ENCODE assay signal across 9 cellular contexts in genomic region chr19:48844472-48844871, GRCh38. TPM values are rescaled to one million over a fixed set of nuclear protein-coding genes. Genes with fewer than 3 reads are reported as not detected.
A peak's percentile ranks its signal among the peaks of the same experiment; 100 is the strongest.
DNase-seq lines count a peak whose midpoint lies in the region; ATAC-seq, FAIRE-seq and TF ChIP-seq lines count a peak whose summit lies in the region.
"Had no signal": no experiment of that assay in that cellular context is flagged by ENCODE, and none has a peak within 500 bp of the region (broad histone marks: within the 10 kb centered on the region; RNA-seq: fewer than 3 reads in every experiment).

No MANE protein-coding gene starts in this region.

- no peaks in the 10 kb centered on the region for H3K9me3 ChIP-seq in HepG2 (ENCODE audit: low read length)

- peak; percentile 67 for TF ChIP-seq CTCF in HFFc6 (IDR thresholded peaks at IDR 0.05)
- TF ChIP-seq CTCF in HepG2 (CRISPR knock-in tag; IDR thresholded peaks at IDR 0.05): peak; percentile 41
- TF ChIP-seq CTCF in dorsolateral prefrontal cortex (IDR thresholded peaks at IDR 0.05 in 54 of 56, conservative IDR thresholded peaks at IDR 0.05 in 2 of 56; ENCODE audit: low read depth in 1 of 56, partially characterized antibody in 56 of 56): no peak

- no peaks in the 10 kb centered on the region for H3K79me2 ChIP-seq in HepG2 (ENCODE audit: insufficient read depth, low read length)

- no peaks in the 10 kb centered on the region for H3K9me3 Mint-ChIP-seq in HFFc6

- H4K20me1 ChIP-seq in HepG2 (ENCODE audit: insufficient read depth, low read length): no peaks in the 10 kb centered on the region

- H2AFZ ChIP-seq in HepG2 (ENCODE audit: low read length): no peak overlapping the region

- in situ Hi-C loops in HepG2 (cut with HindIII; ENCODE audit: extremely low pct_ligation_motif_present, low pct_unique_long_range_greater_than_20kb): loop anchor here (5.0 kb wide), 1 partner anchor 197 kb away; the partner anchor contains the start of gene CA11

- no peak overlapping the region for H3K4me3 Mint-ChIP-seq in HFFc6

- TF ChIP-seq RAD21 in HepG2 (CRISPR knock-in tag; IDR thresholded peaks at IDR 0.05): no peak

- no peak overlapping the region for H3K4me3 ChIP-seq in HepG2 (replicated peaks in 1 of 3; ENCODE audit: insufficient read depth in 1 of 3, low read depth in 2 of 3, low read length in 3 of 3)
- no peak overlapping the region for H3K4me3 ChIP-seq in dorsolateral prefrontal cortex
- H3K4me3 ChIP-seq: cardiac muscle cell had no signal

- peaks cover 2% of the 10 kb centered on the region; the same call in 1 of the 2 replicates for H3K27me3 Mint-ChIP-seq in HFFc6 (ENCODE audit: insufficient read depth)

- H3K9ac ChIP-seq in HepG2 (ENCODE audit: insufficient read depth, low read depth, low read length): no peak overlapping the region

- TF ChIP-seq EP300 in HepG2 (IDR thresholded peaks at IDR 0.05; ENCODE audit: low read depth in 2 of 2, low read length in 2 of 2) (no peak), HepG2 (CRISPR knock-in tag; IDR thresholded peaks at IDR 0.05; ENCODE audit: borderline replicate concordance) (no peak)

- H3K36me3 ChIP-seq in HepG2 (replicated peaks in 1 of 2; ENCODE audit: control insufficient read depth in 1 of 2, insufficient read depth in 2 of 2, low read length in 2 of 2): peaks cover 0 to 5% of the 10 kb centered on the region in 2 experiments; a peak in 2 of 5 replicates
- H3K36me3 ChIP-seq: cardiac muscle cell had no signal

- no peak for TF ChIP-seq POLR2A in HepG2 (IDR thresholded peaks at IDR 0.05; ENCODE audit: insufficient read depth in 1 of 2, low read depth in 2 of 2, low read length in 2 of 2)

- CTCF ChIA-PET in HepG2 (lab: Yijun Ruan, JAX; ENCODE audit: low intra/inter-chr PET ratio, low total read pairs): no interaction called here

- H3K27ac ChIP-seq in HepG2 (ENCODE audit: extremely low read length, insufficient read depth, low read length) (no peak overlapping the region), dorsolateral prefrontal cortex (no peak overlapping the region)
- H3K27ac ChIP-seq: cardiac muscle cell had no signal

- WGBS in HepG2 (ENCODE audit: low lambda C conversion rate): 95% methylated on average over 2 of the region's 2 CpGs

- H3K4me1 ChIP-seq in HepG2 (ENCODE audit: insufficient read depth, low read length): peaks cover 6% of the 10 kb centered on the region

- intact Hi-C loops in HepG2 (cut with micrococcal nuclease; ENCODE audit: unreplicated experiment): no loop called here
- intact Hi-C loops in dorsolateral prefrontal cortex (cut with DNase I): no loop called here

- FAIRE-seq in HepG2 (lab: Jason Lieb, UNC): peak; percentile 78
- FAIRE-seq: keratinocyte had no signal

- POLR2A ChIA-PET in HepG2 (lab: Yijun Ruan, JAX): interaction anchor here (0.7 to 1.4 kb wide), 7 partner anchors 27 to 126 kb away, joined by 3 to 7 read pairs (median 4); partner anchors contain the start of gene PPP1R15A

- peaks cover 4% of the 10 kb centered on the region; the same call in 1 of the 2 replicates for H3K36me3 Mint-ChIP-seq in HFFc6 (ENCODE audit: low read depth)

- no peaks in the 10 kb centered on the region for H3K4me1 Mint-ChIP-seq in HFFc6 (ENCODE audit: low read depth)

- no peaks in the 10 kb centered on the region for H3K27me3 ChIP-seq in HepG2 (ENCODE audit: control insufficient read depth in 1 of 2, insufficient read depth in 2 of 2, low read length in 2 of 2)
- H3K27me3 ChIP-seq in dorsolateral prefrontal cortex: no peaks in the 10 kb centered on the region
- H3K27me3 ChIP-seq: cardiac muscle cell had no signal

- peak; percentile 84 for ATAC-seq in HepG2
- ATAC-seq in stimulated activated naive CD8-positive, alpha-beta T cell treated with anti-CD3 and anti-CD28 coated beads, Interleukin-15, Interleukin-2, amounts not matched to agents 100 U/mL and 50 U/mL, for 24 hours: no peak

- H3K27ac Mint-ChIP-seq in HFFc6: no peak overlapping the region

- H3K4me2 ChIP-seq in HepG2 (ENCODE audit: low read depth, low read length): no peak overlapping the region

- BruUV-seq in HepG2 (replicated peaks; lab: Mats Ljungman, UMichigan): no TSS peak

- DNase-seq in HFFc6 (peak; percentile 73), SW 1271 (lab: John Stamatoyannopoulos, UW) (peak; percentile 29 to 69), HepG2 (ENCODE audit: low spot score) (peak; percentile 82), dorsolateral prefrontal cortex (no peak)
- DNase-seq in stimulated activated naive CD8-positive, alpha-beta T cell treated with anti-CD3 and anti-CD28 coated beads, Interleukin-15, Interleukin-2, amounts not matched to agents 100 U/mL and 50 U/mL, for 24 hours: no peak
- DNase-seq: activated CD4-positive, CD25-positive, alpha-beta regulatory T cell treated with anti-CD3 and anti-CD28 coated beads, Interleukin-2, amount 50 U/mL, for 72 hours; NCI-H2081 had no signal

RNA-seq across cellular contexts. Expression of gene HSD17B14, which starts 8.2 kb away (rescaled TPM):
- 1 to 10 TPM; 2.9 to 10.0 (median 8.9) TPM for total RNA-seq in HFFc6 (2021; fragmentation: NEBNext Ultra II Directional; extraction: Animal tissue kit (Norgen Biotek cat#: 25700))
- 0.53 and 0.58 TPM in 2 replicates for total RNA-seq in HepG2 (2016; rRNA removed; fragmentation: Illumina TruSeq; extraction: Trizol)
- total RNA-seq in HepG2 (2016; cell fraction: cytosol; rRNA removed; fragmentation: Illumina TruSeq; extraction: Trizol; ENCODE audit: low read depth): 0.44 TPM in 1 of 2 replicates, not detected in the other
- 0.64 and 0.97 TPM in 2 replicates for total RNA-seq in HepG2 (2016; cell fraction: insoluble cytoplasmic fraction; rRNA removed; fragmentation: Illumina TruSeq; extraction: Trizol)
- total RNA-seq in HepG2 (2016; cell fraction: membrane; rRNA removed; fragmentation: Illumina TruSeq; extraction: Trizol): 0.34 and 0.49 TPM in 2 replicates
- total RNA-seq in HepG2 (2016; cell fraction: nucleus; rRNA removed; fragmentation: Illumina TruSeq; extraction: Trizol): not detected in 2 replicates
- polyA plus RNA-seq in HepG2 (2011; rRNA removed): 1.2 and 1.8 TPM in 2 replicates
- 1.4 and 1.5 TPM in 2 replicates for polyA plus RNA-seq in HepG2 (2011; cell fraction: cytosol; rRNA removed)
- 3.6 and 4.3 TPM in 2 replicates for polyA plus RNA-seq in HepG2 (2011; cell fraction: nucleus; rRNA removed)
- polyA plus RNA-seq in HepG2 (2012): 0.72 and 0.89 TPM in 2 replicates
- polyA plus RNA-seq in HepG2 (2016; cell fraction: cytosol; fragmentation: Illumina TruSeq; extraction: Trizol; ENCODE audit: low read depth): 0.35 and 0.58 TPM in 2 replicates
- 1.1 TPM in 2 replicates for polyA plus RNA-seq in HepG2 (2016; cell fraction: insoluble cytoplasmic fraction; fragmentation: Illumina TruSeq; extraction: Trizol; ENCODE audit: low read depth)
- 0.64 and 0.69 TPM in 2 replicates for polyA plus RNA-seq in HepG2 (2016; cell fraction: membrane; fragmentation: Illumina TruSeq; extraction: Trizol; ENCODE audit: low read depth)
- 0.97 and 0.98 TPM in 2 replicates for polyA plus RNA-seq in HepG2 (2016; cell fraction: nucleus; fragmentation: Illumina TruSeq; extraction: Trizol; ENCODE audit: insufficient read depth, low read depth)
- 0.33 and 0.62 TPM in 2 replicates for polyA minus RNA-seq in HepG2 (2011; rRNA and poly(A)+ RNA removed; ENCODE audit: low replicate concordance)
- not detected in 2 replicates for polyA minus RNA-seq in HepG2 (2011; cell fraction: cytosol; rRNA and poly(A)+ RNA removed)
- polyA minus RNA-seq in HepG2 (2011; cell fraction: nucleus; rRNA and poly(A)+ RNA removed): 0.77 and 2.0 TPM in 2 replicates
- 10 to 100 TPM; 13.0 to 46.6 (median 23.0) TPM for total RNA-seq in dorsolateral prefrontal cortex

RNA-seq across cellular contexts. Expression of gene PLEKHA4, which starts 23.9 kb away (rescaled TPM):
- 10 to 100 TPM in 4 of 6 experiments, 1 to 10 TPM in 2; 7.7 to 15.1 (median 13.2) TPM for total RNA-seq in HFFc6 (2021; fragmentation: NEBNext Ultra II Directional; extraction: Animal tissue kit (Norgen Biotek cat#: 25700))
- total RNA-seq in HepG2 (2016; rRNA removed; fragmentation: Illumina TruSeq; extraction: Trizol): 4.3 and 6.0 TPM in 2 replicates
- total RNA-seq in HepG2 (2016; cell fraction: cytosol; rRNA removed; fragmentation: Illumina TruSeq; extraction: Trizol; ENCODE audit: low read depth): 3.7 and 5.1 TPM in 2 replicates
- total RNA-seq in HepG2 (2016; cell fraction: insoluble cytoplasmic fraction; rRNA removed; fragmentation: Illumina TruSeq; extraction: Trizol): 3.0 and 5.6 TPM in 2 replicates
- 4.6 and 5.1 TPM in 2 replicates for total RNA-seq in HepG2 (2016; cell fraction: membrane; rRNA removed; fragmentation: Illumina TruSeq; extraction: Trizol)
- total RNA-seq in HepG2 (2016; cell fraction: nucleus; rRNA removed; fragmentation: Illumina TruSeq; extraction: Trizol): 5.1 and 5.4 TPM in 2 replicates
- polyA plus RNA-seq in HepG2 (2011; rRNA removed): 4.8 and 6.0 TPM in 2 replicates
- polyA plus RNA-seq in HepG2 (2011; cell fraction: cytosol; rRNA removed): 2.3 and 4.7 TPM in 2 replicates
- 16.9 and 18.5 TPM in 2 replicates for polyA plus RNA-seq in HepG2 (2011; cell fraction: nucleus; rRNA removed)
- polyA plus RNA-seq in HepG2 (2012): 3.4 TPM in 2 replicates
- polyA plus RNA-seq in HepG2 (2016; cell fraction: cytosol; fragmentation: Illumina TruSeq; extraction: Trizol; ENCODE audit: low read depth): 1.3 and 2.3 TPM in 2 replicates
- polyA plus RNA-seq in HepG2 (2016; cell fraction: insoluble cytoplasmic fraction; fragmentation: Illumina TruSeq; extraction: Trizol; ENCODE audit: low read depth): 5.4 and 7.3 TPM in 2 replicates
- polyA plus RNA-seq in HepG2 (2016; cell fraction: membrane; fragmentation: Illumina TruSeq; extraction: Trizol; ENCODE audit: low read depth): 3.8 and 5.1 TPM in 2 replicates
- polyA plus RNA-seq in HepG2 (2016; cell fraction: nucleus; fragmentation: Illumina TruSeq; extraction: Trizol; ENCODE audit: insufficient read depth, low read depth): 11.7 and 12.4 TPM in 2 replicates
- 0.70 and 1.2 TPM in 2 replicates for polyA minus RNA-seq in HepG2 (2011; rRNA and poly(A)+ RNA removed; ENCODE audit: low replicate concordance)
- 3.6 TPM in 2 replicates for polyA minus RNA-seq in HepG2 (2011; cell fraction: cytosol; rRNA and poly(A)+ RNA removed)
- polyA minus RNA-seq in HepG2 (2011; cell fraction: nucleus; rRNA and poly(A)+ RNA removed): 1.7 and 3.1 TPM in 2 replicates
- 10 to 100 TPM in 15 of 120 experiments, 1 to 10 TPM in 105; 1.2 to 16.5 (median 5.6) TPM for total RNA-seq in dorsolateral prefrontal cortex

RNA-seq across cellular contexts. Expression of gene PPP1R15A, which starts 27.7 kb away (rescaled TPM):
- total RNA-seq in HFFc6 (2021; fragmentation: NEBNext Ultra II Directional; extraction: Animal tissue kit (Norgen Biotek cat#: 25700)): 10 to 100 TPM; 70.2 to 97.3 (median 89.6) TPM
- total RNA-seq in HepG2 (2016; rRNA removed; fragmentation: Illumina TruSeq; extraction: Trizol) (7.8 and 18.5 TPM in 2 replicates), dorsolateral prefrontal cortex (100 to 1,000 TPM in 2 of 120 experiments, 10 to 100 TPM in 118; 16.8 to 138 (median 25.5) TPM)
- total RNA-seq in HepG2 (2016; cell fraction: cytosol; rRNA removed; fragmentation: Illumina TruSeq; extraction: Trizol; ENCODE audit: low read depth): 7.7 and 7.9 TPM in 2 replicates
- total RNA-seq in HepG2 (2016; cell fraction: insoluble cytoplasmic fraction; rRNA removed; fragmentation: Illumina TruSeq; extraction: Trizol): 6.4 and 19.6 TPM in 2 replicates
- total RNA-seq in HepG2 (2016; cell fraction: membrane; rRNA removed; fragmentation: Illumina TruSeq; extraction: Trizol): 5.7 and 6.5 TPM in 2 replicates
- total RNA-seq in HepG2 (2016; cell fraction: nucleus; rRNA removed; fragmentation: Illumina TruSeq; extraction: Trizol): 25.9 and 29.7 TPM in 2 replicates
- polyA plus RNA-seq in HepG2 (2011; rRNA removed): 15.2 and 15.6 TPM in 2 replicates
- polyA plus RNA-seq in HepG2 (2011; cell fraction: cytosol; rRNA removed): 10.5 and 12.8 TPM in 2 replicates
- polyA plus RNA-seq in HepG2 (2011; cell fraction: nucleus; rRNA removed): 28.4 and 34.0 TPM in 2 replicates
- 12.6 and 18.1 TPM in 2 replicates for polyA plus RNA-seq in HepG2 (2012)
- polyA plus RNA-seq in HepG2 (2016; cell fraction: cytosol; fragmentation: Illumina TruSeq; extraction: Trizol; ENCODE audit: low read depth): 2.1 and 2.4 TPM in 2 replicates
- 8.2 and 10.1 TPM in 2 replicates for polyA plus RNA-seq in HepG2 (2016; cell fraction: insoluble cytoplasmic fraction; fragmentation: Illumina TruSeq; extraction: Trizol; ENCODE audit: low read depth)
- polyA plus RNA-seq in HepG2 (2016; cell fraction: membrane; fragmentation: Illumina TruSeq; extraction: Trizol; ENCODE audit: low read depth): 3.9 and 4.1 TPM in 2 replicates
- 36.9 and 39.2 TPM in 2 replicates for polyA plus RNA-seq in HepG2 (2016; cell fraction: nucleus; fragmentation: Illumina TruSeq; extraction: Trizol; ENCODE audit: insufficient read depth, low read depth)
- polyA minus RNA-seq in HepG2 (2011; rRNA and poly(A)+ RNA removed; ENCODE audit: low replicate concordance): 12.5 and 17.7 TPM in 2 replicates
- 9.8 and 12.8 TPM in 2 replicates for polyA minus RNA-seq in HepG2 (2011; cell fraction: cytosol; rRNA and poly(A)+ RNA removed)
- 34.6 and 36.1 TPM in 2 replicates for polyA minus RNA-seq in HepG2 (2011; cell fraction: nucleus; rRNA and poly(A)+ RNA removed)

RNA-seq across cellular contexts. Expression of gene BCAT2, which starts 33.6 kb away (rescaled TPM):
- 10 to 100 TPM; 31.3 to 41.2 (median 34.0) TPM for total RNA-seq in HFFc6 (2021; fragmentation: NEBNext Ultra II Directional; extraction: Animal tissue kit (Norgen Biotek cat#: 25700))
- total RNA-seq in HepG2 (2016; rRNA removed; fragmentation: Illumina TruSeq; extraction: Trizol) (2.3 and 2.5 TPM in 2 replicates), dorsolateral prefrontal cortex (10 to 100 TPM; 22.7 to 81.8 (median 38.3) TPM)
- total RNA-seq in HepG2 (2016; cell fraction: cytosol; rRNA removed; fragmentation: Illumina TruSeq; extraction: Trizol; ENCODE audit: low read depth): 3.4 and 4.0 TPM in 2 replicates
- 1.8 and 2.8 TPM in 2 replicates for total RNA-seq in HepG2 (2016; cell fraction: insoluble cytoplasmic fraction; rRNA removed; fragmentation: Illumina TruSeq; extraction: Trizol)
- total RNA-seq in HepG2 (2016; cell fraction: membrane; rRNA removed; fragmentation: Illumina TruSeq; extraction: Trizol): 4.9 and 6.9 TPM in 2 replicates
- total RNA-seq in HepG2 (2016; cell fraction: nucleus; rRNA removed; fragmentation: Illumina TruSeq; extraction: Trizol): 2.2 and 2.5 TPM in 2 replicates
- 3.6 TPM in 2 replicates for polyA plus RNA-seq in HepG2 (2011; rRNA removed)
- 2.4 and 3.8 TPM in 2 replicates for polyA plus RNA-seq in HepG2 (2011; cell fraction: cytosol; rRNA removed)
- polyA plus RNA-seq in HepG2 (2011; cell fraction: nucleus; rRNA removed): 4.8 and 5.7 TPM in 2 replicates
- polyA plus RNA-seq in HepG2 (2012): 4.0 and 5.0 TPM in 2 replicates
- polyA plus RNA-seq in HepG2 (2016; cell fraction: cytosol; fragmentation: Illumina TruSeq; extraction: Trizol; ENCODE audit: low read depth): 4.8 and 6.1 TPM in 2 replicates
- polyA plus RNA-seq in HepG2 (2016; cell fraction: insoluble cytoplasmic fraction; fragmentation: Illumina TruSeq; extraction: Trizol; ENCODE audit: low read depth): 2.6 and 3.5 TPM in 2 replicates
- 6.4 and 7.9 TPM in 2 replicates for polyA plus RNA-seq in HepG2 (2016; cell fraction: membrane; fragmentation: Illumina TruSeq; extraction: Trizol; ENCODE audit: low read depth)
- 2.4 and 5.2 TPM in 2 replicates for polyA plus RNA-seq in HepG2 (2016; cell fraction: nucleus; fragmentation: Illumina TruSeq; extraction: Trizol; ENCODE audit: insufficient read depth, low read depth)
- polyA minus RNA-seq in HepG2 (2011; rRNA and poly(A)+ RNA removed; ENCODE audit: low replicate concordance): 4.1 and 65.2 TPM in 2 replicates
- 1.6 and 1.9 TPM in 2 replicates for polyA minus RNA-seq in HepG2 (2011; cell fraction: cytosol; rRNA and poly(A)+ RNA removed)
- polyA minus RNA-seq in HepG2 (2011; cell fraction: nucleus; rRNA and poly(A)+ RNA removed): 1.6 and 2.3 TPM in 2 replicates

RNA-seq across cellular contexts. Expression of gene TULP2, which starts 54.1 kb away (rescaled TPM):
- under 1 TPM in 1 of 6 experiments, not detected in 5; 0.38 TPM for total RNA-seq in HFFc6 (2021; fragmentation: NEBNext Ultra II Directional; extraction: Animal tissue kit (Norgen Biotek cat#: 25700))
- total RNA-seq in HepG2 (2016; rRNA removed; fragmentation: Illumina TruSeq; extraction: Trizol): not detected in 2 replicates
- not detected in 2 replicates for total RNA-seq in HepG2 (2016; cell fraction: cytosol; rRNA removed; fragmentation: Illumina TruSeq; extraction: Trizol; ENCODE audit: low read depth)
- total RNA-seq in HepG2 (2016; cell fraction: insoluble cytoplasmic fraction; rRNA removed; fragmentation: Illumina TruSeq; extraction: Trizol): not detected in 2 replicates
- total RNA-seq in HepG2 (2016; cell fraction: membrane; rRNA removed; fragmentation: Illumina TruSeq; extraction: Trizol): 0.12 TPM in 1 of 2 replicates, not detected in the other
- total RNA-seq in HepG2 (2016; cell fraction: nucleus; rRNA removed; fragmentation: Illumina TruSeq; extraction: Trizol): not detected in 2 replicates
- 0.04 and 0.08 TPM in 2 replicates for polyA plus RNA-seq in HepG2 (2011; rRNA removed)
- polyA plus RNA-seq in HepG2 (2011; cell fraction: cytosol; rRNA removed): 0.04 and 0.11 TPM in 2 replicates
- 0.23 and 0.24 TPM in 2 replicates for polyA plus RNA-seq in HepG2 (2011; cell fraction: nucleus; rRNA removed)
- 0.19 TPM in 1 of 2 replicates, not detected in the other for polyA plus RNA-seq in HepG2 (2012)
- not detected in 2 replicates for polyA plus RNA-seq in HepG2 (2016; cell fraction: cytosol; fragmentation: Illumina TruSeq; extraction: Trizol; ENCODE audit: low read depth)
- not detected in 2 replicates for polyA plus RNA-seq in HepG2 (2016; cell fraction: insoluble cytoplasmic fraction; fragmentation: Illumina TruSeq; extraction: Trizol; ENCODE audit: low read depth)
- not detected in 2 replicates for polyA plus RNA-seq in HepG2 (2016; cell fraction: membrane; fragmentation: Illumina TruSeq; extraction: Trizol; ENCODE audit: low read depth)
- not detected in 2 replicates for polyA plus RNA-seq in HepG2 (2016; cell fraction: nucleus; fragmentation: Illumina TruSeq; extraction: Trizol; ENCODE audit: insufficient read depth, low read depth)
- 0.24 TPM in 1 of 2 replicates, not detected in the other for polyA minus RNA-seq in HepG2 (2011; rRNA and poly(A)+ RNA removed; ENCODE audit: low replicate concordance)
- not detected in 2 replicates for polyA minus RNA-seq in HepG2 (2011; cell fraction: cytosol; rRNA and poly(A)+ RNA removed)
- not detected in 2 replicates for polyA minus RNA-seq in HepG2 (2011; cell fraction: nucleus; rRNA and poly(A)+ RNA removed)
- total RNA-seq in dorsolateral prefrontal cortex: 1 to 10 TPM in 98 of 120 experiments, under 1 TPM in 20, not detected in 2; 0.28 to 7.6 (median 2.2) TPM
- polyA plus RNA-seq: keratinocyte had no signal

Comparison
In these comparisons a context has a peak if more than half of its experiments do, and no peak if none do; other contexts are left out.
1. DNase-seq: peak in HFFc6 (single experiment), SW 1271 (2 of 2) and HepG2 (single experiment); none in dorsolateral prefrontal cortex (0 of 10) and stimulated activated naive CD8-positive, alpha-beta T cell treated with anti-CD3 and anti-CD28 coated beads, Interleukin-15, Interleukin-2, amounts not matched to agents 100 U/mL and 50 U/mL, for 24 hours (single experiment).
2. CTCF ChIP-seq: peak in HFFc6 (single experiment) and HepG2 (single experiment); none in dorsolateral prefrontal cortex (0 of 56).